In the genomic region with DNA sequence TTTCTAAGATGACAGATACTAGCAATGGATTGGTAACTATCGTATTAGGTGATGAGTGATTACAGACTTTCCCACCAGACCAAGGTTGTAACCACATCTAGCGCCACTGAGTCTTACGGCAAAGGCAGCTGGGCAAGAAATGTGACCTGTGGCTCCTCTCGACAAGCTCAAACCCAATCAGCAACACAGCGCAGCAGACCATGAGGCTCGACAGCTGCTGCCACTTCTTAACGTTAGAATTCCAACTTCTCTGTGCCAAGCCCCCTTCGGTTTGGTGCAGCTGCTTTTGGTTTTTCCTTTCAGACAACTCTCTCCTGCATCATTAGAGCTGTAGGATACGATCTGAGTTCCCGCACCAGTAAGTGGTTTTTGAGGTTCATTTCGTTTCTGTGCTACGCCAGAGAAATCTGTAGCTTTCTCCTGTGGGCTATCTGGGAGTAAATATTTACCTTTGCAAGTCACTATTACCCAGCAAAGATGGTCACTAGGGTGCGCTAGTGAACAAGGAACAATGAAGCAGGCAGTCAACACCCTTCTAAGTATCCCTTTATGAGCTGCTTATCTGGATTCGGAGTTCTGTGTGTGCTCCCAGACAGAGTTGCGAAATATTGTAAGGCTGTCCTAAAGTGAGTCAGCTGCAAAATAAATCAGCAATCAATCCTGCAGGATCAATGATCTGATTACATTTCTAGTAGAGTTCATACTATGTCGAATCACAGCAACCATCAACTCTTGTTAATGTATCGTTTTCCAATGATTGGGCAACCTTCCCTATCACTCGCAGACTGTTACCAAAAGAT, we compare ENCODE assay signal across 1 cellular context.
TF ChIP-seq lines count a peak whose summit lies in the region.

No MANE protein-coding gene starts in this region.

TF ChIP-seq in HepG2, 621 proteins besides CTCF, POLR2A, EP300 and RAD21 (continued from another document):
- TF ChIP-seq, protein P1, sequence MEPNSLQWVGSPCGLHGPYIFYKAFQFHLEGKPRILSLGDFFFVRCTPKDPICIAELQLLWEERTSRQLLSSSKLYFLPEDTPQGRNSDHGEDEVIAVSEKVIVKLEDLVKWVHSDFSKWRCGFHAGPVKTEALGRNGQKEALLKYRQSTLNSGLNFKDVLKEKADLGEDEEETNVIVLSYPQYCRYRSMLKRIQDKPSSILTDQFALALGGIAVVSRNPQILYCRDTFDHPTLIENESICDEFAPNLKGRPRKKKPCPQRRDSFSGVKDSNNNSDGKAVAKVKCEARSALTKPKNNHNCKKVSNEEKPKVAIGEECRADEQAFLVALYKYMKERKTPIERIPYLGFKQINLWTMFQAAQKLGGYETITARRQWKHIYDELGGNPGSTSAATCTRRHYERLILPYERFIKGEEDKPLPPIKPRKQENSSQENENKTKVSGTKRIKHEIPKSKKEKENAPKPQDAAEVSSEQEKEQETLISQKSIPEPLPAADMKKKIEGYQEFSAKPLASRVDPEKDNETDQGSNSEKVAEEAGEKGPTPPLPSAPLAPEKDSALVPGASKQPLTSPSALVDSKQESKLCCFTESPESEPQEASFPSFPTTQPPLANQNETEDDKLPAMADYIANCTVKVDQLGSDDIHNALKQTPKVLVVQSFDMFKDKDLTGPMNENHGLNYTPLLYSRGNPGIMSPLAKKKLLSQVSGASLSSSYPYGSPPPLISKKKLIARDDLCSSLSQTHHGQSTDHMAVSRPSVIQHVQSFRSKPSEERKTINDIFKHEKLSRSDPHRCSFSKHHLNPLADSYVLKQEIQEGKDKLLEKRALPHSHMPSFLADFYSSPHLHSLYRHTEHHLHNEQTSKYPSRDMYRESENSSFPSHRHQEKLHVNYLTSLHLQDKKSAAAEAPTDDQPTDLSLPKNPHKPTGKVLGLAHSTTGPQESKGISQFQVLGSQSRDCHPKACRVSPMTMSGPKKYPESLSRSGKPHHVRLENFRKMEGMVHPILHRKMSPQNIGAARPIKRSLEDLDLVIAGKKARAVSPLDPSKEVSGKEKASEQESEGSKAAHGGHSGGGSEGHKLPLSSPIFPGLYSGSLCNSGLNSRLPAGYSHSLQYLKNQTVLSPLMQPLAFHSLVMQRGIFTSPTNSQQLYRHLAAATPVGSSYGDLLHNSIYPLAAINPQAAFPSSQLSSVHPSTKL (CRISPR knock-in tag; IDR thresholded peaks at IDR 0.05) = peak; percentile 44; the same call in 1 of the 2 replicates
- TF ChIP-seq, protein P2, sequence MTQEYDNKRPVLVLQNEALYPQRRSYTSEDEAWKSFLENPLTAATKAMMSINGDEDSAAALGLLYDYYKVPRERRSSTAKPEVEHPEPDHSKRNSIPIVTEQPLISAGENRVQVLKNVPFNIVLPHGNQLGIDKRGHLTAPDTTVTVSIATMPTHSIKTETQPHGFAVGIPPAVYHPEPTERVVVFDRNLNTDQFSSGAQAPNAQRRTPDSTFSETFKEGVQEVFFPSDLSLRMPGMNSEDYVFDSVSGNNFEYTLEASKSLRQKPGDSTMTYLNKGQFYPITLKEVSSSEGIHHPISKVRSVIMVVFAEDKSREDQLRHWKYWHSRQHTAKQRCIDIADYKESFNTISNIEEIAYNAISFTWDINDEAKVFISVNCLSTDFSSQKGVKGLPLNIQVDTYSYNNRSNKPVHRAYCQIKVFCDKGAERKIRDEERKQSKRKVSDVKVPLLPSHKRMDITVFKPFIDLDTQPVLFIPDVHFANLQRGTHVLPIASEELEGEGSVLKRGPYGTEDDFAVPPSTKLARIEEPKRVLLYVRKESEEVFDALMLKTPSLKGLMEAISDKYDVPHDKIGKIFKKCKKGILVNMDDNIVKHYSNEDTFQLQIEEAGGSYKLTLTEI (CRISPR knock-in tag; conservative IDR thresholded peaks at IDR 0.05) = no peak
- TF ChIP-seq, protein P3, sequence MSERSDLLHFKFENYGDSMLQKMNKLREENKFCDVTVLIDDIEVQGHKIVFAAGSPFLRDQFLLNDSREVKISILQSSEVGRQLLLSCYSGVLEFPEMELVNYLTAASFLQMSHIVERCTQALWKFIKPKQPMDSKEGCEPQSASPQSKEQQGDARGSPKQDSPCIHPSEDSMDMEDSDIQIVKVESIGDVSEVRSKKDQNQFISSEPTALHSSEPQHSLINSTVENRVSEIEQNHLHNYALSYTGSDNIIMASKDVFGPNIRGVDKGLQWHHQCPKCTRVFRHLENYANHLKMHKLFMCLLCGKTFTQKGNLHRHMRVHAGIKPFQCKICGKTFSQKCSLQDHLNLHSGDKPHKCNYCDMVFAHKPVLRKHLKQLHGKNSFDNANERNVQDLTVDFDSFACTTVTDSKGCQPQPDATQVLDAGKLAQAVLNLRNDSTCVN (CRISPR knock-in tag; IDR thresholded peaks at IDR 0.05; ENCODE audit: borderline replicate concordance) = no peak
- TF ChIP-seq NR2F6 (IDR thresholded peaks at IDR 0.05) (no peak), NR2F6 (CRISPR knock-in tag; IDR thresholded peaks at IDR 0.05) (0 out of 2 replicates have a peak, but pooled peaks have one; percentile 14), BCL6 (CRISPR knock-in tag; IDR thresholded peaks at IDR 0.05) (0 out of 2 replicates have a peak, but pooled peaks have one; percentile 36), ZNF777 (CRISPR knock-in tag; IDR thresholded peaks at IDR 0.05) (no peak), FOSL2 (CRISPR knock-in tag; IDR thresholded peaks at IDR 0.05) (peak; percentile 31; the same call in 1 of the 2 replicates), ZBTB38 (CRISPR knock-in tag; IDR thresholded peaks at IDR 0.05) (no peak), IRF2 (CRISPR knock-in tag; IDR thresholded peaks at IDR 0.05) (no peak), ZFP36 (IDR thresholded peaks at IDR 0.05; ENCODE audit: borderline replicate concordance, low read depth, low read length, partially characterized antibody) (no peak), FOXP1 (IDR thresholded peaks at IDR 0.05) (no peak), FOXP1 (CRISPR knock-in tag; IDR thresholded peaks at IDR 0.05) (peak; percentile 45; the same call in 1 of the 2 replicates), ZFP36L1 (CRISPR knock-in tag; IDR thresholded peaks at IDR 0.05) (no peak), ZNF501 (CRISPR knock-in tag; IDR thresholded peaks at IDR 0.05) (0 out of 2 replicates have a peak, but pooled peaks have one; percentile 30), SP140L (CRISPR knock-in tag; IDR thresholded peaks at IDR 0.05; ENCODE audit: borderline replicate concordance) (no peak; the same call in 1 of the 2 replicates), HNRNPK (IDR thresholded peaks at IDR 0.05; ENCODE audit: low read depth, low read length, poor library complexity, severe bottlenecking) (no peak), STAG1 (CRISPR knock-in tag; IDR thresholded peaks at IDR 0.05) (peak; percentile 81), ARNTL (CRISPR knock-in tag; IDR thresholded peaks at IDR 0.05) (no peak), CEBPB (IDR thresholded peaks at IDR 0.05; ENCODE audit: borderline replicate concordance, low read depth, low read length) (peak; percentile 78), TBX3 (IDR thresholded peaks at IDR 0.05; ENCODE audit: borderline replicate concordance) (no peak), TARDBP (CRISPR knock-in tag; IDR thresholded peaks at IDR 0.05) (no peak), NFKB2 (CRISPR knock-in tag; IDR thresholded peaks at IDR 0.05; ENCODE audit: borderline replicate concordance) (no peak), SOX5 (CRISPR knock-in tag; IDR thresholded peaks at IDR 0.05; ENCODE audit: borderline replicate concordance) (peak; percentile 22; the same call in 1 of the 2 replicates)
- TF ChIP-seq, protein P4, sequence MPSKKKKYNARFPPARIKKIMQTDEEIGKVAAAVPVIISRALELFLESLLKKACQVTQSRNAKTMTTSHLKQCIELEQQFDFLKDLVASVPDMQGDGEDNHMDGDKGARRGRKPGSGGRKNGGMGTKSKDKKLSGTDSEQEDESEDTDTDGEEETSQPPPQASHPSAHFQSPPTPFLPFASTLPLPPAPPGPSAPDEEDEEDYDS (CRISPR knock-in tag; IDR thresholded peaks at IDR 0.05) = no peak
- TF ChIP-seq, protein P5, sequence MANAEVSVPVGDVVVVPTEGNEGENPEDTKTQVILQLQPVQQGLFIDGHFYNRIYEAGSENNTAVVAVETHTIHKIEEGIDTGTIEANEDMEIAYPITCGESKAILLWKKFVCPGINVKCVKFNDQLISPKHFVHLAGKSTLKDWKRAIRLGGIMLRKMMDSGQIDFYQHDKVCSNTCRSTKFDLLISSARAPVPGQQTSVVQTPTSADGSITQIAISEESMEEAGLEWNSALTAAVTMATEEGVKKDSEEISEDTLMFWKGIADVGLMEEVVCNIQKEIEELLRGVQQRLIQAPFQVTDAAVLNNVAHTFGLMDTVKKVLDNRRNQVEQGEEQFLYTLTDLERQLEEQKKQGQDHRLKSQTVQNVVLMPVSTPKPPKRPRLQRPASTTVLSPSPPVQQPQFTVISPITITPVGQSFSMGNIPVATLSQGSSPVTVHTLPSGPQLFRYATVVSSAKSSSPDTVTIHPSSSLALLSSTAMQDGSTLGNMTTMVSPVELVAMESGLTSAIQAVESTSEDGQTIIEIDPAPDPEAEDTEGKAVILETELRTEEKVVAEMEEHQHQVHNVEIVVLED (CRISPR knock-in tag; IDR thresholded peaks at IDR 0.05; ENCODE audit: borderline replicate concordance) = no peak
- TF ChIP-seq, protein P6, sequence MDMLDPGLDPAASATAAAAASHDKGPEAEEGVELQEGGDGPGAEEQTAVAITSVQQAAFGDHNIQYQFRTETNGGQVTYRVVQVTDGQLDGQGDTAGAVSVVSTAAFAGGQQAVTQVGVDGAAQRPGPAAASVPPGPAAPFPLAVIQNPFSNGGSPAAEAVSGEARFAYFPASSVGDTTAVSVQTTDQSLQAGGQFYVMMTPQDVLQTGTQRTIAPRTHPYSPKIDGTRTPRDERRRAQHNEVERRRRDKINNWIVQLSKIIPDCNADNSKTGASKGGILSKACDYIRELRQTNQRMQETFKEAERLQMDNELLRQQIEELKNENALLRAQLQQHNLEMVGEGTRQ (IDR thresholded peaks at IDR 0.05; ENCODE audit: low read depth, low read length) = no peak
- TF ChIP-seq, protein P6 (CRISPR knock-in tag; IDR thresholded peaks at IDR 0.05; ENCODE audit: borderline replicate concordance) = no peak
